9 cellular contexts compared by ENCODE assay signal in genomic region chr1:15411593-15412487, GRCh38. TPM values are rescaled to one million over a fixed set of nuclear protein-coding genes. Genes with fewer than 3 reads are reported as not detected.
A peak's percentile ranks its signal among the peaks of the same experiment; 100 is the strongest.
DNase-seq lines count a peak whose midpoint lies in the region; ATAC-seq and TF ChIP-seq lines count a peak whose summit lies in the region.
"Had no signal": no experiment of that assay in that cellular context is flagged by ENCODE, and none has a peak within 500 bp of the region (broad histone marks: within the 10 kb centered on the region; RNA-seq: fewer than 3 reads in every experiment).

No MANE protein-coding gene starts in this region.

- H3K4me3 Mint-ChIP-seq in activated CD4-positive, alpha-beta T cell treated with anti-CD3 and anti-CD28 coated beads, Interleukin-2, amount 10 ng/mL, durations not matched to agents 7 days and 5 days, result peak overlapping the region; percentile 90

- H3K9me3 ChIP-seq in HUES6 (ENCODE audit: control insufficient read depth, insufficient read depth, low read depth, low read length) (no peaks in the 10 kb centered on the region), neural cell (ENCODE audit: low read length) (no peaks in the 10 kb centered on the region)

- H3K27me3 ChIP-seq in HUES6 (ENCODE audit: control insufficient read depth, insufficient read depth, low read length) (peaks cover 35% of the 10 kb centered on the region), neural cell (ENCODE audit: insufficient read depth, low read depth, low read length) (no peaks in the 10 kb centered on the region)

- POLR2A ChIA-PET in activated CD4-positive, alpha-beta T cell treated with anti-CD3 and anti-CD28 coated beads, Interleukin-2, amount 10 ng/mL, durations not matched to agents 7 days and 5 days (lab: Charles Lee), result no interaction called here

- TF ChIP-seq EP300 in neural cell (conservative IDR thresholded peaks at IDR 0.05; ENCODE audit: poor library complexity, severe bottlenecking), result no peak

- H3K4me1 ChIP-seq in HUES6 (ENCODE audit: control insufficient read depth, insufficient read depth, low read length), result peaks cover 37% of the 10 kb centered on the region; the same call in 1 of the 2 replicates

- CTCF ChIA-PET in activated CD4-positive, alpha-beta T cell treated with anti-CD3 and anti-CD28 coated beads, Interleukin-2, amount 10 ng/mL, durations not matched to agents 7 days and 5 days (lab: Charles Lee), result interaction anchor here (0.9 to 2.1 kb wide), 6 partner anchors 9 to 261 kb away, joined by 3 to 8 read pairs (median 5); no protein-coding TSS in a partner anchor

- H3K79me2 ChIP-seq in neural cell (replicated peaks; ENCODE audit: insufficient read depth, low read length), result no peaks in the 10 kb centered on the region

- TF ChIP-seq RAD21 in neural cell (conservative IDR thresholded peaks at IDR 0.05), result no peak

- H4K20me1 ChIP-seq in neural cell (ENCODE audit: insufficient read depth), result no peaks in the 10 kb centered on the region

- no peak overlapping the region for H3K4me2 ChIP-seq in neural cell (ENCODE audit: low read length)

- no peaks in the 10 kb centered on the region for H3K9me3 Mint-ChIP-seq in activated CD4-positive, alpha-beta T cell treated with anti-CD3 and anti-CD28 coated beads, Interleukin-2, amount 10 ng/mL, durations not matched to agents 7 days and 5 days

- peaks cover 61% of the 10 kb centered on the region for H3K4me1 Mint-ChIP-seq in activated CD4-positive, alpha-beta T cell treated with anti-CD3 and anti-CD28 coated beads, Interleukin-2, amount 10 ng/mL, durations not matched to agents 7 days and 5 days

- no peaks in the 10 kb centered on the region for H3K9me2 ChIP-seq in neural cell (ENCODE audit: insufficient read depth, low read length)

- H3F3A ChIP-seq in neural cell (ENCODE audit: insufficient read depth, low read length, poor library complexity, severe bottlenecking), result no peaks in the 10 kb centered on the region

- H3K9ac ChIP-seq in HUES6 (ENCODE audit: low read length) (no peak overlapping the region), neural cell (ENCODE audit: low read length) (no peak overlapping the region)

- ATAC-seq in GM19463 (IDR thresholded peaks at IDR 0.05; ENCODE audit: unreplicated experiment) (peak; percentile 41), HG03025 (IDR thresholded peaks at IDR 0.05; ENCODE audit: low FRiP score, unreplicated experiment) (no peak)

- peak in 8 of 14 donors; percentile 10 to 61 (median 40) for DNase-seq in C1 segment of cervical spinal cord (lab: John Stamatoyannopoulos, UW)
- peak; percentile 46 for DNase-seq in activated CD4-positive, alpha-beta T cell treated with anti-CD3 and anti-CD28 coated beads, Interleukin-2, amount 10 ng/mL, durations not matched to agents 7 days and 5 days
- DNase-seq in epithelial cell of prostate (ENCODE audit: low read depth, low spot score), result no peak
- DNase-seq in RKO (ENCODE audit: low spot score), result no peak

- H2AFZ ChIP-seq in neural cell (ENCODE audit: low read depth, low read length), result no peak overlapping the region

- peaks cover 28% of the 10 kb centered on the region for H3K36me3 Mint-ChIP-seq in activated CD4-positive, alpha-beta T cell treated with anti-CD3 and anti-CD28 coated beads, Interleukin-2, amount 10 ng/mL, durations not matched to agents 7 days and 5 days (ENCODE audit: low read depth)

- H3K4me3 ChIP-seq in HUES6 (ENCODE audit: low read depth, low read length) (peak overlapping the region; percentile 70), neural cell (ENCODE audit: low read length) (peak overlapping the region; percentile 78)

- peaks cover 22% of the 10 kb centered on the region for H3K27me3 Mint-ChIP-seq in activated CD4-positive, alpha-beta T cell treated with anti-CD3 and anti-CD28 coated beads, Interleukin-2, amount 10 ng/mL, durations not matched to agents 7 days and 5 days

- H3K36me3 ChIP-seq in HUES6 (ENCODE audit: control insufficient read depth, insufficient read depth, low read length) (no peaks in the 10 kb centered on the region), neural cell (ENCODE audit: insufficient read depth, low read length) (no peaks in the 10 kb centered on the region)

- H3K27ac Mint-ChIP-seq in activated CD4-positive, alpha-beta T cell treated with anti-CD3 and anti-CD28 coated beads, Interleukin-2, amount 10 ng/mL, durations not matched to agents 7 days and 5 days, result peak overlapping the region; percentile 69

- no peak overlapping the region for H3K27ac ChIP-seq in HUES6 (ENCODE audit: low read depth, low read length)
- H3K27ac ChIP-seq in epithelial cell of prostate, result peak overlapping the region; percentile 48
- H3K27ac ChIP-seq in neural cell (ENCODE audit: low read length), result no peak overlapping the region

- TF ChIP-seq CTCF in neural cell (IDR thresholded peaks at IDR 0.05; ENCODE audit: poor library complexity, severe bottlenecking), result no peak

TF ChIP-seq in neural cell, 6 proteins besides CTCF, POLR2A, EP300 and RAD21:
- TF ChIP-seq SMC3 (conservative IDR thresholded peaks at IDR 0.05; ENCODE audit: poor library complexity) (no peak), POLR2AphosphoS5 (IDR thresholded peaks at IDR 0.05) (no peak), MXI1 (conservative IDR thresholded peaks at IDR 0.05; ENCODE audit: poor library complexity, severe bottlenecking) (no peak), EZH2 (IDR thresholded peaks at IDR 0.05; ENCODE audit: borderline replicate concordance, insufficient read depth, low read length, poor library complexity, severe bottlenecking) (no peak), REST (IDR thresholded peaks at IDR 0.05; ENCODE audit: borderline replicate concordance) (no peak), TAF1 (IDR thresholded peaks at IDR 0.05; ENCODE audit: low read depth) (no peak)

RNA-seq across cellular contexts. Expression of gene EFHD2, which starts 2.2 kb away (rescaled TPM):
- 10 to 100 TPM; 67.6 to 69.5 TPM for total RNA-seq in activated CD4-positive, alpha-beta T cell treated with anti-CD3 and anti-CD28 coated beads, Interleukin-2, amount 10 ng/mL, durations not matched to agents 7 days and 5 days
- 10.3 and 13.8 TPM in 2 replicates for polyA plus RNA-seq in neural cell
- 7.1 and 8.0 TPM in 2 replicates for polyA minus RNA-seq in neural cell

RNA-seq across cellular contexts. Expression of gene CTRC, which starts 26.4 kb away (rescaled TPM):
- total RNA-seq in activated CD4-positive, alpha-beta T cell treated with anti-CD3 and anti-CD28 coated beads, Interleukin-2, amount 10 ng/mL, durations not matched to agents 7 days and 5 days, result under 1 TPM; 0.08 to 0.30 TPM
- not detected in 2 replicates for polyA plus RNA-seq in neural cell
- polyA minus RNA-seq in neural cell, result not detected in 2 replicates
- polyA plus RNA-seq: H1 had no signal

RNA-seq across cellular contexts. Expression of gene CELA2A, which starts 44.7 kb away (rescaled TPM):
- not detected for total RNA-seq in activated CD4-positive, alpha-beta T cell treated with anti-CD3 and anti-CD28 coated beads, Interleukin-2, amount 10 ng/mL, durations not matched to agents 7 days and 5 days
- not detected in 2 replicates for polyA plus RNA-seq in neural cell
- polyA minus RNA-seq in neural cell, result not detected in 2 replicates
- total RNA-seq: H1 had no signal
- polyA plus RNA-seq: H1 had no signal

Comparison
In these comparisons a context has a peak if more than half of its experiments do, and no peak if none do; other contexts are left out.
1. DNase-seq: peak in C1 segment of cervical spinal cord (8 of 14) and activated CD4-positive, alpha-beta T cell treated with anti-CD3 and anti-CD28 coated beads, Interleukin-2, amount 10 ng/mL, durations not matched to agents 7 days and 5 days (single experiment); none in epithelial cell of prostate (single experiment) and RKO (single experiment).